25 cellular contexts compared by ENCODE assay signal in genomic region chr14:99520571-99521081, GRCh38. TPM values are rescaled to one million over a fixed set of nuclear protein-coding genes. Genes with fewer than 3 reads are reported as not detected.
DNase-seq lines count a peak whose midpoint lies in the region; ATAC-seq, FAIRE-seq and TF ChIP-seq lines count a peak whose summit lies in the region.
"Had no signal": no experiment of that assay in that cellular context is flagged by ENCODE, and none has a peak within 500 bp of the region (broad histone marks: within the 10 kb centered on the region; RNA-seq: fewer than 3 reads in every experiment).

No MANE protein-coding gene starts in this region.

- no peaks in the 10 kb centered on the region for H3K9me2 ChIP-seq in PC-9 (ENCODE audit: insufficient read depth)

- peak overlapping the region; percentile 61 for H3K27ac ChIP-seq in Panc1 (ENCODE audit: low read length)
- no peak overlapping the region for H3K27ac ChIP-seq in kidney (ENCODE audit: low read depth in 2 of 2, low read length in 2 of 2)
- no peak overlapping the region for H3K27ac ChIP-seq in osteoblast (ENCODE audit: low read depth, low read length)
- H3K27ac ChIP-seq in SJCRH30: no peak overlapping the region
- H3K27ac ChIP-seq in PC-9: no peak overlapping the region
- H3K27ac ChIP-seq: breast epithelium, colonic mucosa, HL-60, tibial nerve had no signal

- H3K9me3 ChIP-seq in Panc1 (ENCODE audit: control insufficient read depth, insufficient read depth, low read depth, low read length): no peaks in the 10 kb centered on the region
- H3K9me3 ChIP-seq in kidney (ENCODE audit: control insufficient read depth in 1 of 2, low read length in 2 of 2): no peaks in the 10 kb centered on the region
- H3K9me3 ChIP-seq in osteoblast (ENCODE audit: low read depth, low read length): no peaks in the 10 kb centered on the region
- no peaks in the 10 kb centered on the region for H3K9me3 ChIP-seq in SJCRH30 (replicated peaks)
- no peaks in the 10 kb centered on the region for H3K9me3 ChIP-seq in PC-9 (ENCODE audit: insufficient read depth, low read depth)
- H3K9me3 ChIP-seq: breast epithelium, colonic mucosa, esophagus squamous epithelium, tibial nerve had no signal

- in situ Hi-C loops in Panc1 (cut with HindIII; ENCODE audit: low pct_unique_long_range_greater_than_20kb, low sequenced_read_pairs): no loop called here

- H3F3A ChIP-seq in PC-9 (ENCODE audit: insufficient read depth, low read depth): no peaks in the 10 kb centered on the region

- H3K36me3 ChIP-seq in H7 (replicated peaks; ENCODE audit: control insufficient read depth, insufficient read depth, low read length): no peaks in the 10 kb centered on the region
- H3K36me3 ChIP-seq in Panc1 (ENCODE audit: control insufficient read depth, insufficient read depth, low read length): no peaks in the 10 kb centered on the region
- H3K36me3 ChIP-seq in kidney (ENCODE audit: control insufficient read depth in 1 of 2, insufficient read depth in 2 of 2, low read length in 2 of 2): no peaks in the 10 kb centered on the region
- no peaks in the 10 kb centered on the region for H3K36me3 ChIP-seq in osteoblast (ENCODE audit: insufficient read depth, low read length)
- H3K36me3 ChIP-seq in SJCRH30: no peaks in the 10 kb centered on the region
- no peaks in the 10 kb centered on the region for H3K36me3 ChIP-seq in PC-9 (ENCODE audit: low read depth)
- H3K36me3 ChIP-seq: breast epithelium, colonic mucosa had no signal

- H3K79me2 ChIP-seq in osteoblast (ENCODE audit: insufficient read depth, low read length) (no peaks in the 10 kb centered on the region), PC-9 (ENCODE audit: low read depth) (no peaks in the 10 kb centered on the region)

- H3K4me2 ChIP-seq in osteoblast (ENCODE audit: insufficient read depth, low read length) (no peak overlapping the region), PC-9 (no peak overlapping the region)

- H3K4me1 ChIP-seq in Panc1 (ENCODE audit: control insufficient read depth, insufficient read depth, low read length) (peaks cover 64% of the 10 kb centered on the region), kidney (ENCODE audit: control insufficient read depth in 1 of 2, insufficient read depth in 1 of 2, low read depth in 1 of 2, low read length in 2 of 2) (peaks cover 0 to 10% of the 10 kb centered on the region in 2 donors), osteoblast (ENCODE audit: insufficient read depth, low read length) (peaks cover 10% of the 10 kb centered on the region), SJCRH30 (peaks cover 15% of the 10 kb centered on the region; the same call in 1 of the 2 replicates), PC-9 (replicated peaks; ENCODE audit: insufficient read depth) (no peaks in the 10 kb centered on the region)

- DNase-seq in H7 (peak; percentile 66), Panc1 (ENCODE audit: low read depth, low spot score) (no peak), kidney (peak; percentile 35), osteoblast (ENCODE audit: insufficient read length, low spot score, missing footprints) (peak; percentile 23), GDM1 (lab: John Stamatoyannopoulos, UW) (no peak), GM03348 (ENCODE audit: low spot score) (no peak), SJCRH30 (no peak), PC-9 (no peak)
- DNase-seq: activated CD4-positive, alpha-beta memory T cell treated with anti-CD3 and anti-CD28 coated beads, Interleukin-2, amount 10 ng/mL, durations not matched to agents 7 days and 5 days; activated CD4-positive, CD25-positive, alpha-beta regulatory T cell; activated gamma-delta T cell treated with Interleukin-2 at 50 U/mL for 16 hours; CD8-positive, alpha-beta T cell; colonic mucosa; effector memory CD8-positive, alpha-beta T cell; esophagus squamous epithelium; kidney glomerular epithelial cell; midbrain; NCI-H2107; NCI-H510A treated with DMSO at 0.1 percent for 48 hours; stimulated activated CD4-positive, alpha-beta T cell treated with anti-CD3 and anti-CD28 coated beads, Interleukin-4, amount 100 ng/mL, for 1 hour; stimulated activated naive CD8-positive, alpha-beta T cell treated with anti-CD3 and anti-CD28 coated beads, Interleukin-15, Interleukin-2, amounts not matched to agents 100 U/mL and 50 U/mL, for 24 hours; T-helper 9 cell had no signal

- H3K27me3 ChIP-seq in H7 (ENCODE audit: control insufficient read depth, insufficient read depth, low read length): no peaks in the 10 kb centered on the region
- H3K27me3 ChIP-seq in Panc1 (ENCODE audit: control insufficient read depth, insufficient read depth, low read length): no peaks in the 10 kb centered on the region
- no peaks in the 10 kb centered on the region for H3K27me3 ChIP-seq in osteoblast (ENCODE audit: insufficient read depth, low read length)
- H3K27me3 ChIP-seq in SJCRH30: no peaks in the 10 kb centered on the region
- H3K27me3 ChIP-seq in PC-9 (ENCODE audit: insufficient read depth, low read depth): no peaks in the 10 kb centered on the region
- H3K27me3 ChIP-seq: breast epithelium, colonic mucosa, esophagus squamous epithelium, tibial nerve had no signal

- BruUV-seq in Panc1 (replicated peaks; lab: Mats Ljungman, UMichigan) (no TSS peak), PC-9 (replicated peaks; lab: Mats Ljungman, UMichigan) (no TSS peak)

- no peak overlapping the region for H3K4me3 ChIP-seq in H7 (ENCODE audit: insufficient read depth, low read depth, low read length)
- no peak overlapping the region for H3K4me3 ChIP-seq in Panc1 (ENCODE audit: low read depth in 2 of 2, low read length in 2 of 2)
- H3K4me3 ChIP-seq in kidney (ENCODE audit: low read length in 2 of 2): no peak overlapping the region
- H3K4me3 ChIP-seq in osteoblast (ENCODE audit: insufficient read depth, low read length): no peak overlapping the region
- no peak overlapping the region for H3K4me3 ChIP-seq in SJCRH30
- no peak overlapping the region for H3K4me3 ChIP-seq in PC-9
- H3K4me3 ChIP-seq: breast epithelium, colonic mucosa, esophagus squamous epithelium, tibial nerve had no signal

- H4K20me1 ChIP-seq in osteoblast (ENCODE audit: insufficient read depth, low read length) (peaks cover 12% of the 10 kb centered on the region), PC-9 (ENCODE audit: insufficient read depth) (no peaks in the 10 kb centered on the region)

- TF ChIP-seq CTCF in Panc1 (IDR thresholded peaks at IDR 0.05): no peak
- no peak for TF ChIP-seq CTCF in kidney (IDR thresholded peaks at IDR 0.05; ENCODE audit: borderline replicate concordance, extremely low read depth, insufficient read depth)
- no peak for TF ChIP-seq CTCF in osteoblast (IDR thresholded peaks at IDR 0.05; ENCODE audit: extremely low read depth, low read depth, low read length)
- TF ChIP-seq CTCF in PC-9 (conservative IDR thresholded peaks at IDR 0.05): no peak

- CTCF ChIA-PET in Panc1 (lab: Charles Lee): no interaction called here
- CTCF ChIA-PET in PC-9 (lab: Charles Lee): no interaction called here

- POLR2A ChIA-PET in Panc1 (lab: Charles Lee): no interaction called here
- POLR2A ChIA-PET in PC-9 (lab: Charles Lee; ENCODE audit: unreplicated experiment): no interaction called here

- ATAC-seq in Panc1: no peak
- ATAC-seq: CD8-positive, alpha-beta T cell; effector memory CD8-positive, alpha-beta T cell; stimulated activated naive CD8-positive, alpha-beta T cell treated with anti-CD3 and anti-CD28 coated beads, Interleukin-15, Interleukin-2, amounts not matched to agents 100 U/mL and 50 U/mL, for 24 hours had no signal

- H3K9ac ChIP-seq in kidney (ENCODE audit: low read length in 2 of 2): no peak overlapping the region

- H2AFZ ChIP-seq in osteoblast (ENCODE audit: low read length) (no peak overlapping the region), PC-9 (no peak overlapping the region)

- no peak for FAIRE-seq in kidney (lab: Jason Lieb, UNC)

- intact Hi-C loops in Panc1 (cut with micrococcal nuclease; ENCODE audit: unreplicated experiment): no loop called here
- intact Hi-C loops in kidney (cut with DNase I): no loop called here
- intact Hi-C loops in PC-9 (cut with micrococcal nuclease; ENCODE audit: unreplicated experiment): loop anchor here (5.0 kb wide), 1 partner anchor 42 kb away; no protein-coding TSS in a partner anchor

RNA-seq across cellular contexts. Expression of gene CCNK, which starts 39.4 kb away (rescaled TPM):
- 14.2 and 14.7 TPM in 2 replicates for total RNA-seq in H7 (2014; rRNA removed; shearing (Covaris generic))
- total RNA-seq in Panc1 (2021; ENCODE audit: unreplicated experiment) (47.8 TPM), kidney (40.6 TPM), osteoblast (28.6 and 35.4 TPM in 2 replicates), PC-9 (2021) (9.7 and 19.0 TPM in 2 replicates)
- polyA plus RNA-seq in Panc1 (2012; ENCODE audit: insufficient read length): 23.5 TPM
- polyA plus RNA-seq in kidney (ENCODE audit: insufficient read depth, low read depth, low replicate concordance): 12.8 TPM
- total RNA-seq in SJCRH30 (2014; rRNA removed; shearing (Covaris generic)): 17.5 and 18.6 TPM in 2 replicates

RNA-seq across cellular contexts. Expression of gene SETD3, which starts 40.0 kb away (rescaled TPM):
- 60.0 and 70.2 TPM in 2 replicates for total RNA-seq in H7 (2014; rRNA removed; shearing (Covaris generic))
- total RNA-seq in Panc1 (2021; ENCODE audit: unreplicated experiment): 51.1 TPM
- 25.3 TPM for polyA plus RNA-seq in Panc1 (2012; ENCODE audit: insufficient read length)
- total RNA-seq in kidney: 85.6 TPM
- polyA plus RNA-seq in kidney (ENCODE audit: insufficient read depth, low read depth, low replicate concordance): 74.0 TPM
- total RNA-seq in osteoblast: 58.6 and 65.1 TPM in 2 replicates
- 72.6 and 79.4 TPM in 2 replicates for total RNA-seq in SJCRH30 (2014; rRNA removed; shearing (Covaris generic))
- total RNA-seq in PC-9 (2021): 13.0 and 13.4 TPM in 2 replicates

Comparison
In these comparisons a context has a peak if more than half of its experiments do, and no peak if none do; other contexts are left out.
1. DNase-seq: peak in H7 (single experiment), kidney (single experiment) and osteoblast (single experiment); none in Panc1 (single experiment), GDM1 (single experiment), GM03348 (single experiment), SJCRH30 (0 of 2) and PC-9 (0 of 2).